Comparison of ENCODE assay signal across 7 cellular contexts in the genomic region with DNA sequence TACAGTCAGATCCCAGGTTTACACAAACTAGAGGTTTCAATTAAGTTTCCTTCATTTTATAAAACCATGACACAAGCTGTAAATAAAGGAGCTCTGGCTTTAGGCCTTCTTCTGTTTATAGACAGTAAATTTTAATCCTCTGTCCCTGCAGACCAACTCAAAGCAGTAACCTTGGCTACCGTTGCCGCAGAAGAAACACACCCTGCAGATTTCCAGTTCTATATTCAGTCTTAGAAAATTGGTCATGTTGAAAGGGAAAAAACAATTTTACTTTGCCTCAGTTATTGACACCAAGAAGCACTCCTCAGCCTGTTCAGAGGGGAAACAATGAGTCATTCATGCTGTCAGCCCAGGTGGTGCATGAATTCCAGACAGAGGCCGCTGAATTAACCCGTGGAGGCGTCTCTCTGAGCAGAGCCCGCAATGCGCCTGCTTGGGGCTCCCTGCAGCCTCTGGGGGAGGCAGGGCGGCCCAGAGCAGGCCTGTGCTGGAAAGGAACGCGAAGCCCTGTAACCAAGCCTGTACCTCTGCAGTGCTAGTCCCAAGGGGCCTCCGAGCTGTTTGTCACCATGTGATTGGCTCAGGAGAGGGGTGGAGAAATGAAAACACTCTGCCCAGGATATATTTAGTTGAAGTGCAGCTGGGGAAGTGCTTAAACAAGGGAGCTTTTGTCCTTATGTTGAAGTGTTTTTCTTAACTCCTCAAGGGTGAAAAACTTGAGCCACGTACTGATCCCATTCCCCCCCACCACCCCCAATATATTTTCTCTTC.
A peak's percentile ranks its signal among the peaks of the same experiment; 100 is the strongest.
DNase-seq lines count a peak whose midpoint lies in the region; ATAC-seq and TF ChIP-seq lines count a peak whose summit lies in the region.

No MANE protein-coding gene starts in this region.

- DNase-seq in NCI-H2029 (lab: John Stamatoyannopoulos, UW) (peak; percentile 86), T-helper 9 cell (peak; percentile 79), astrocyte of the cerebellum (ENCODE audit: low read depth) (peak; percentile 95), hippocampal formation (lab: John Stamatoyannopoulos, UW) (peak; percentile 87 to 96), sciatic nerve (ENCODE audit: low spot score) (peak; percentile 91)

- peak overlapping the region; percentile 2 for H3K4me3 ChIP-seq in astrocyte of the cerebellum (ENCODE audit: low read depth, low read length)

- in situ Hi-C loops in astrocyte of the cerebellum (cut with HindIII; ENCODE audit: low sequenced_read_pairs): no loop called here

- no peak for TF ChIP-seq CTCF in astrocyte of the cerebellum (IDR thresholded peaks at IDR 0.05; ENCODE audit: low read depth, low read length, missing control alignments)

- intact Hi-C loops in sciatic nerve (cut with DNase I): no loop called here

- ATAC-seq in GM18508 (IDR thresholded peaks at IDR 0.05; ENCODE audit: insufficient read depth, unreplicated experiment): peak; percentile 93
- peak; percentile 96 for ATAC-seq in HG02981 (IDR thresholded peaks at IDR 0.05; ENCODE audit: unreplicated experiment)
- ATAC-seq in sciatic nerve: peak; percentile 96

Comparison
In these comparisons a context has a peak if more than half of its experiments do, and no peak if none do; other contexts are left out.
1. Peak in every context shown above with its lines: DNase-seq, ATAC-seq and H3K4me3 ChIP-seq.